1 cellular context compared by ENCODE assay signal in the genomic region with DNA sequence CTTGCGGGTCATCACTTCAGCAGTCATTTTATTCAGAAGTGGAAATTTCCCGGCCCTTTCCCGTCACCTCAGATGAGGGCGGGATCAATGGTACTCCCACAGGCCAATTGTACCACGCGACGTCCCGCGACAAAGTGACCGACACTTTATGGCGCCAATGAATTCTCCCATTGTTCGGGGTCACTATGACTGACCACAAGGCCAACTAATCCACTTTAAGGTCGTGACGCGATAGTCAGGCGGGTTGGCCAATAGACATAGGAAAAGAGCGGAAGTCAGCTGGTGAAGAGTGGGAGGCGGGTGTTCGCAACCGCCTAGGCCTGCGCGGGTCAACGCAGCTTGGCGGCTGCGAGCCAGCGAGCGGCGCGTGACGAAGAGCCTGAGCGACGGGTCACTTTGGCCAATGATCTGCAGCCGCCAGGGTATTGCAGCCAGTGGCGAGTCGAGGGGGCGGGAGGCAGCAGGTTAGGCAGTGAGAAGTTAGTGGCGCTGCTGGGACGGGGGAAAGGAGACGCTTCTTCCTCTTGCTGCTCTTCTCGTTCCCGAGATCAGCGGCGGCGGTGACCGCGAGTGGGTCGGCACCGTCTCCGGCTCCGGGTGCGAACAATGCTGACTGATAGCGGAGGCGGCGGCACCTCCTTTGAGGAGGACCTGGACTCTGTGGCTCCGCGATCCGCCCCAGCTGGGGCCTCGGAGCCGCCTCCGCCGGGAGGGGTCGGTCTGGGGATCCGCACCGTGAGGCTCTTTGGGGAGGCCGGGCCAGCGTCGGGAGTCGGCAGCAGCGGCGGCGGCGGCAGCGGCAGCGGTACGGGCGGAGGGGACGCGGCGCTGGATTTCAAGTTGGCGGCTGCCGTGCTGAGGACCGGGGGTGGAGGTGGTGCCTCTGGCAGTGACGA.
A peak's percentile ranks its signal among the peaks of the same experiment; 100 is the strongest.
TF ChIP-seq lines count a peak whose summit lies in the region.

A gene with protein sequence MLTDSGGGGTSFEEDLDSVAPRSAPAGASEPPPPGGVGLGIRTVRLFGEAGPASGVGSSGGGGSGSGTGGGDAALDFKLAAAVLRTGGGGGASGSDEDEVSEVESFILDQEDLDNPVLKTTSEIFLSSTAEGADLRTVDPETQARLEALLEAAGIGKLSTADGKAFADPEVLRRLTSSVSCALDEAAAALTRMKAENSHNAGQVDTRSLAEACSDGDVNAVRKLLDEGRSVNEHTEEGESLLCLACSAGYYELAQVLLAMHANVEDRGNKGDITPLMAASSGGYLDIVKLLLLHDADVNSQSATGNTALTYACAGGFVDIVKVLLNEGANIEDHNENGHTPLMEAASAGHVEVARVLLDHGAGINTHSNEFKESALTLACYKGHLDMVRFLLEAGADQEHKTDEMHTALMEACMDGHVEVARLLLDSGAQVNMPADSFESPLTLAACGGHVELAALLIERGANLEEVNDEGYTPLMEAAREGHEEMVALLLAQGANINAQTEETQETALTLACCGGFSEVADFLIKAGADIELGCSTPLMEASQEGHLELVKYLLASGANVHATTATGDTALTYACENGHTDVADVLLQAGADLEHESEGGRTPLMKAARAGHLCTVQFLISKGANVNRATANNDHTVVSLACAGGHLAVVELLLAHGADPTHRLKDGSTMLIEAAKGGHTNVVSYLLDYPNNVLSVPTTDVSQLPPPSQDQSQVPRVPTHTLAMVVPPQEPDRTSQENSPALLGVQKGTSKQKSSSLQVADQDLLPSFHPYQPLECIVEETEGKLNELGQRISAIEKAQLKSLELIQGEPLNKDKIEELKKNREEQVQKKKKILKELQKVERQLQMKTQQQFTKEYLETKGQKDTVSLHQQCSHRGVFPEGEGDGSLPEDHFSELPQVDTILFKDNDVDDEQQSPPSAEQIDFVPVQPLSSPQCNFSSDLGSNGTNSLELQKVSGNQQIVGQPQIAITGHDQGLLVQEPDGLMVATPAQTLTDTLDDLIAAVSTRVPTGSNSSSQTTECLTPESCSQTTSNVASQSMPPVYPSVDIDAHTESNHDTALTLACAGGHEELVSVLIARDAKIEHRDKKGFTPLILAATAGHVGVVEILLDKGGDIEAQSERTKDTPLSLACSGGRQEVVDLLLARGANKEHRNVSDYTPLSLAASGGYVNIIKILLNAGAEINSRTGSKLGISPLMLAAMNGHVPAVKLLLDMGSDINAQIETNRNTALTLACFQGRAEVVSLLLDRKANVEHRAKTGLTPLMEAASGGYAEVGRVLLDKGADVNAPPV (N-terminal part only) (plus strand): TSS at position 472 of the 896 bp plus-strand sequence. CDS start 135 bp downstream, at position 607.

TF ChIP-seq in K562, 482 proteins besides CTCF, POLR2A, EP300 and RAD21 (continued from another document and continues in another):
- TF ChIP-seq, protein P1, sequence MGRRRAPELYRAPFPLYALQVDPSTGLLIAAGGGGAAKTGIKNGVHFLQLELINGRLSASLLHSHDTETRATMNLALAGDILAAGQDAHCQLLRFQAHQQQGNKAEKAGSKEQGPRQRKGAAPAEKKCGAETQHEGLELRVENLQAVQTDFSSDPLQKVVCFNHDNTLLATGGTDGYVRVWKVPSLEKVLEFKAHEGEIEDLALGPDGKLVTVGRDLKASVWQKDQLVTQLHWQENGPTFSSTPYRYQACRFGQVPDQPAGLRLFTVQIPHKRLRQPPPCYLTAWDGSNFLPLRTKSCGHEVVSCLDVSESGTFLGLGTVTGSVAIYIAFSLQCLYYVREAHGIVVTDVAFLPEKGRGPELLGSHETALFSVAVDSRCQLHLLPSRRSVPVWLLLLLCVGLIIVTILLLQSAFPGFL (CRISPR knock-in tag; IDR thresholded peaks at IDR 0.05): no peak
- TF ChIP-seq ZNF134 (CRISPR knock-in tag; conservative IDR thresholded peaks at IDR 0.05) (no peak), ZNF589 (CRISPR knock-in tag; IDR thresholded peaks at IDR 0.05; ENCODE audit: low read depth) (0 out of 2 replicates have a peak, but pooled peaks have one; percentile 33), PPARD (CRISPR knock-in tag; IDR thresholded peaks at IDR 0.05) (no peak), MYC (IDR thresholded peaks at IDR 0.05; ENCODE audit: low read depth, low read length) (peak; percentile 54), MYC (CRISPR knock-in tag; IDR thresholded peaks at IDR 0.05; ENCODE audit: borderline replicate concordance, low read depth) (no peak), STAT5A (IDR thresholded peaks at IDR 0.05; ENCODE audit: borderline replicate concordance, low read length) (no peak), SLC30A9 (CRISPR knock-in tag; IDR thresholded peaks at IDR 0.05) (no peak), ZBTB8A (IDR thresholded peaks at IDR 0.05; ENCODE audit: partially characterized antibody) (no peak), TFAM (CRISPR knock-in tag; conservative IDR thresholded peaks at IDR 0.05) (no peak), RNF2 (IDR thresholded peaks at IDR 0.05) (peak; percentile 9; the same call in 1 of the 2 replicates), BCOR (IDR thresholded peaks at IDR 0.05) (0 out of 2 replicates have a peak, but pooled peaks have one; percentile 42), EHMT2 (IDR thresholded peaks at IDR 0.05) (no peak), EP400 (IDR thresholded peaks at IDR 0.05) (peak; percentile 88), ZC3H4 (CRISPR knock-in tag; IDR thresholded peaks at IDR 0.05; ENCODE audit: borderline replicate concordance) (peak; percentile 72; the same call in 1 of the 2 replicates), SREBF1 (IDR thresholded peaks at IDR 0.05; ENCODE audit: borderline replicate concordance, low read depth, low read length) (peak; percentile 65), ZNF133 (CRISPR knock-in tag; IDR thresholded peaks at IDR 0.05) (0 out of 2 replicates have a peak, but pooled peaks have one; percentile 18), U2AF2 (optimal IDR thresholded peaks at IDR 0.05; ENCODE audit: low read depth, low read length) (no peak), TCF3 (CRISPR knock-in tag; IDR thresholded peaks at IDR 0.05) (no peak), TAF7 (tag; IDR thresholded peaks at IDR 0.05) (peak; percentile 91), LARP7 (IDR thresholded peaks at IDR 0.05) (no peak)
- TF ChIP-seq, protein P2, sequence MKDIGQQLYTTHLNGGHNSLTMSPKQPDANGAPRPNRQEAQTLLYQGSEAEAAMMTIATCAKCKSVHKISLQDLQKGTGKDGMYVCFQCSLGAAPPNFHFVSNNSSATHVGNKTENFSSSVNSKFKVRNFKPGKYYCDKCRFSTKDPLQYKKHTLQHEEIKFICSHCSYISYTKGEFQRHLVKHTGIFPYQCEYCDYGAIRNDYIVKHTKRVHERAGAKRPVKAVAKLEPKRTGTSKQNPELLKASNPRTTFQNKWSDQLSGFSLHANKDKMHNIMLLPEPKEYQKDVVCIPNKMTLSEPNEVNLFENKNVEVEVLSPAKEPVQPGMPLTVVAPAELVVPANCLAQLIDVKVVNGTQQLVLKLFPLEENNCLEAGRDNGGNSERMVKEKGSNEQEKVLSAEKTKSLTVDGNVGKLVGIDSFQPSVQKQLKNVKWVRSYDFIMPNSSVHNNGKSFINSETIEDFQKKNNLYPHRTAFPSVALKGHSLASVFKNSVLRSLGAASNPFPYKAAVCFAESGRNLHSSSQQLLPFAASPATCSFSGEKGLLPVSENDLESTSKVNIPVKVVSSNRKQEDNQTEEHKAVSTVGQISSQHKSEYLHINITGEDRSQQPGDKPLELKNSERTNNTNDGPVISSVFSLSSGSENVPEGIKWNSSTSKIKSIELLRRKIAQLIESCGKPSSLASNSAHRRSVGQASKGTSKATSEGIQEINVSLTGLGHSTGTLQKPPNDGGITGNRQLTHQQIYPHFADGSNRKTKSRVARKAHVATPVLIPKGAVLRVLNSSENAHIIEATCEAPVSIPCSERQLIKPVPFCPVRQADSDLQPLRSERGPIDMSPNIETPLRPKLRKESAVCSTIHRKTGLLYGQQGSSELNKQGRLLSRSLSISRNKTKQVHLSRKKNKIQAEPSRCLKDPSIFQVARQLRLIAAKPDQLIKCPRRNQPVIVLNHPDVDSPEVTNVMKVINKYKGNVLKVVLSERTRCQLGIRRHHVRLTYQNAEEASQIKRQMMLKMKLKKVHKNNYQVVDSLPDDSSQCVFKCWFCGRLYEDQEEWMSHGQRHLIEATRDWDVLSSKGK (CRISPR knock-in tag; IDR thresholded peaks at IDR 0.05): no peak
- TF ChIP-seq, protein P3, sequence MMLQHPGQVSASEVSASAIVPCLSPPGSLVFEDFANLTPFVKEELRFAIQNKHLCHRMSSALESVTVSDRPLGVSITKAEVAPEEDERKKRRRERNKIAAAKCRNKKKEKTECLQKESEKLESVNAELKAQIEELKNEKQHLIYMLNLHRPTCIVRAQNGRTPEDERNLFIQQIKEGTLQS (IDR thresholded peaks at IDR 0.05): no peak
- TF ChIP-seq, protein P3 (CRISPR knock-in tag; conservative IDR thresholded peaks at IDR 0.05): no peak
- TF ChIP-seq, protein P4, sequence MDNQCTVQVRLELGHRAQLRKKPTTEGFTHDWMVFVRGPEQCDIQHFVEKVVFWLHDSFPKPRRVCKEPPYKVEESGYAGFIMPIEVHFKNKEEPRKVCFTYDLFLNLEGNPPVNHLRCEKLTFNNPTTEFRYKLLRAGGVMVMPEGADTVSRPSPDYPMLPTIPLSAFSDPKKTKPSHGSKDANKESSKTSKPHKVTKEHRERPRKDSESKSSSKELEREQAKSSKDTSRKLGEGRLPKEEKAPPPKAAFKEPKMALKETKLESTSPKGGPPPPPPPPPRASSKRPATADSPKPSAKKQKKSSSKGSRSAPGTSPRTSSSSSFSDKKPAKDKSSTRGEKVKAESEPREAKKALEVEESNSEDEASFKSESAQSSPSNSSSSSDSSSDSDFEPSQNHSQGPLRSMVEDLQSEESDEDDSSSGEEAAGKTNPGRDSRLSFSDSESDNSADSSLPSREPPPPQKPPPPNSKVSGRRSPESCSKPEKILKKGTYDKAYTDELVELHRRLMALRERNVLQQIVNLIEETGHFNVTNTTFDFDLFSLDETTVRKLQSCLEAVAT (IDR thresholded peaks at IDR 0.05): peak in 1 of 2 experiments; percentile 99; a peak in 2 of 4 replicates
- TF ChIP-seq, protein P5, sequence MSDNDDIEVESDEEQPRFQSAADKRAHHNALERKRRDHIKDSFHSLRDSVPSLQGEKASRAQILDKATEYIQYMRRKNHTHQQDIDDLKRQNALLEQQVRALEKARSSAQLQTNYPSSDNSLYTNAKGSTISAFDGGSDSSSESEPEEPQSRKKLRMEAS (CRISPR knock-in tag; IDR thresholded peaks at IDR 0.05): no peak
- TF ChIP-seq, protein P6, sequence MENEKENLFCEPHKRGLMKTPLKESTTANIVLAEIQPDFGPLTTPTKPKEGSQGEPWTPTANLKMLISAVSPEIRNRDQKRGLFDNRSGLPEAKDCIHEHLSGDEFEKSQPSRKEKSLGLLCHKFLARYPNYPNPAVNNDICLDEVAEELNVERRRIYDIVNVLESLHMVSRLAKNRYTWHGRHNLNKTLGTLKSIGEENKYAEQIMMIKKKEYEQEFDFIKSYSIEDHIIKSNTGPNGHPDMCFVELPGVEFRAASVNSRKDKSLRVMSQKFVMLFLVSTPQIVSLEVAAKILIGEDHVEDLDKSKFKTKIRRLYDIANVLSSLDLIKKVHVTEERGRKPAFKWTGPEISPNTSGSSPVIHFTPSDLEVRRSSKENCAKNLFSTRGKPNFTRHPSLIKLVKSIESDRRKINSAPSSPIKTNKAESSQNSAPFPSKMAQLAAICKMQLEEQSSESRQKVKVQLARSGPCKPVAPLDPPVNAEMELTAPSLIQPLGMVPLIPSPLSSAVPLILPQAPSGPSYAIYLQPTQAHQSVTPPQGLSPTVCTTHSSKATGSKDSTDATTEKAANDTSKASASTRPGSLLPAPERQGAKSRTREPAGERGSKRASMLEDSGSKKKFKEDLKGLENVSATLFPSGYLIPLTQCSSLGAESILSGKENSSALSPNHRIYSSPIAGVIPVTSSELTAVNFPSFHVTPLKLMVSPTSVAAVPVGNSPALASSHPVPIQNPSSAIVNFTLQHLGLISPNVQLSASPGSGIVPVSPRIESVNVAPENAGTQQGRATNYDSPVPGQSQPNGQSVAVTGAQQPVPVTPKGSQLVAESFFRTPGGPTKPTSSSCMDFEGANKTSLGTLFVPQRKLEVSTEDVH (IDR thresholded peaks at IDR 0.05; ENCODE audit: low read depth, partially characterized antibody): peak; percentile 84
- TF ChIP-seq, protein P7, sequence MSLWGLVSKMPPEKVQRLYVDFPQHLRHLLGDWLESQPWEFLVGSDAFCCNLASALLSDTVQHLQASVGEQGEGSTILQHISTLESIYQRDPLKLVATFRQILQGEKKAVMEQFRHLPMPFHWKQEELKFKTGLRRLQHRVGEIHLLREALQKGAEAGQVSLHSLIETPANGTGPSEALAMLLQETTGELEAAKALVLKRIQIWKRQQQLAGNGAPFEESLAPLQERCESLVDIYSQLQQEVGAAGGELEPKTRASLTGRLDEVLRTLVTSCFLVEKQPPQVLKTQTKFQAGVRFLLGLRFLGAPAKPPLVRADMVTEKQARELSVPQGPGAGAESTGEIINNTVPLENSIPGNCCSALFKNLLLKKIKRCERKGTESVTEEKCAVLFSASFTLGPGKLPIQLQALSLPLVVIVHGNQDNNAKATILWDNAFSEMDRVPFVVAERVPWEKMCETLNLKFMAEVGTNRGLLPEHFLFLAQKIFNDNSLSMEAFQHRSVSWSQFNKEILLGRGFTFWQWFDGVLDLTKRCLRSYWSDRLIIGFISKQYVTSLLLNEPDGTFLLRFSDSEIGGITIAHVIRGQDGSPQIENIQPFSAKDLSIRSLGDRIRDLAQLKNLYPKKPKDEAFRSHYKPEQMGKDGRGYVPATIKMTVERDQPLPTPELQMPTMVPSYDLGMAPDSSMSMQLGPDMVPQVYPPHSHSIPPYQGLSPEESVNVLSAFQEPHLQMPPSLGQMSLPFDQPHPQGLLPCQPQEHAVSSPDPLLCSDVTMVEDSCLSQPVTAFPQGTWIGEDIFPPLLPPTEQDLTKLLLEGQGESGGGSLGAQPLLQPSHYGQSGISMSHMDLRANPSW (CRISPR knock-in tag; IDR thresholded peaks at IDR 0.05): no peak
- TF ChIP-seq, protein P8, sequence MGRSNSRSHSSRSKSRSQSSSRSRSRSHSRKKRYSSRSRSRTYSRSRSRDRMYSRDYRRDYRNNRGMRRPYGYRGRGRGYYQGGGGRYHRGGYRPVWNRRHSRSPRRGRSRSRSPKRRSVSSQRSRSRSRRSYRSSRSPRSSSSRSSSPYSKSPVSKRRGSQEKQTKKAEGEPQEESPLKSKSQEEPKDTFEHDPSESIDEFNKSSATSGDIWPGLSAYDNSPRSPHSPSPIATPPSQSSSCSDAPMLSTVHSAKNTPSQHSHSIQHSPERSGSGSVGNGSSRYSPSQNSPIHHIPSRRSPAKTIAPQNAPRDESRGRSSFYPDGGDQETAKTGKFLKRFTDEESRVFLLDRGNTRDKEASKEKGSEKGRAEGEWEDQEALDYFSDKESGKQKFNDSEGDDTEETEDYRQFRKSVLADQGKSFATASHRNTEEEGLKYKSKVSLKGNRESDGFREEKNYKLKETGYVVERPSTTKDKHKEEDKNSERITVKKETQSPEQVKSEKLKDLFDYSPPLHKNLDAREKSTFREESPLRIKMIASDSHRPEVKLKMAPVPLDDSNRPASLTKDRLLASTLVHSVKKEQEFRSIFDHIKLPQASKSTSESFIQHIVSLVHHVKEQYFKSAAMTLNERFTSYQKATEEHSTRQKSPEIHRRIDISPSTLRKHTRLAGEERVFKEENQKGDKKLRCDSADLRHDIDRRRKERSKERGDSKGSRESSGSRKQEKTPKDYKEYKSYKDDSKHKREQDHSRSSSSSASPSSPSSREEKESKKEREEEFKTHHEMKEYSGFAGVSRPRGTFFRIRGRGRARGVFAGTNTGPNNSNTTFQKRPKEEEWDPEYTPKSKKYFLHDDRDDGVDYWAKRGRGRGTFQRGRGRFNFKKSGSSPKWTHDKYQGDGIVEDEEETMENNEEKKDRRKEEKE (IDR thresholded peaks at IDR 0.05; ENCODE audit: borderline replicate concordance in 1 of 2, control insufficient read depth in 1 of 2, low read depth in 2 of 2, low read length in 1 of 2): no peak
